ENCODE assay signal across 9 cellular contexts in genomic region chr11:65611028-65611757, GRCh38. TPM values are rescaled to one million over a fixed set of nuclear protein-coding genes. Genes with fewer than 3 reads are reported as not detected.
A peak's percentile ranks its signal among the peaks of the same experiment; 100 is the strongest.
DNase-seq lines count a peak whose midpoint lies in the region; TF ChIP-seq lines count a peak whose summit lies in the region.
"Had no signal": no experiment of that assay in that cellular context is flagged by ENCODE, and none has a peak within 500 bp of the region (broad histone marks: within the 10 kb centered on the region; RNA-seq: fewer than 3 reads in every experiment).

No MANE protein-coding gene starts in this region.

- peak overlapping the region in 4 of 8 donors; percentile 38 to 99 (median 66) for H3K4me3 Mint-ChIP-seq in CD4-positive, alpha-beta memory T cell
- H3K4me3 Mint-ChIP-seq in mesothelial cell of epicardium = no peak overlapping the region

- peaks cover 40% of the 10 kb centered on the region for H3K79me2 ChIP-seq in fibroblast of lung (ENCODE audit: control insufficient read depth, insufficient read depth, low read length)

- peak overlapping the region in 6 of 7 donors; percentile 61 to 97 (median 90) for H3K27ac Mint-ChIP-seq in CD4-positive, alpha-beta memory T cell
- H3K27ac Mint-ChIP-seq in mesothelial cell of epicardium = no peak overlapping the region

- H3K4me2 ChIP-seq in fibroblast of lung (ENCODE audit: extremely low read depth, insufficient read depth, low read length) = peak overlapping the region; percentile 59

- no peaks in the 10 kb centered on the region for H3K27me3 ChIP-seq in CD4-positive, alpha-beta memory T cell (ENCODE audit: insufficient read depth, low read length)
- H3K27me3 ChIP-seq in fibroblast of lung (ENCODE audit: control insufficient read depth, insufficient read depth, low read length) = no peaks in the 10 kb centered on the region
- no peaks in the 10 kb centered on the region for H3K27me3 ChIP-seq in SJCRH30
- H3K27me3 ChIP-seq: ovary had no signal

- no peaks in the 10 kb centered on the region for H3K9me3 ChIP-seq in CD4-positive, alpha-beta memory T cell (ENCODE audit: control insufficient read depth in 1 of 2, low read length in 2 of 2)
- H3K9me3 ChIP-seq in fibroblast of lung (ENCODE audit: control insufficient read depth, insufficient read depth, low read depth, low read length) (no peaks in the 10 kb centered on the region), SJCRH30 (replicated peaks) (no peaks in the 10 kb centered on the region)
- H3K9me3 ChIP-seq: ovary had no signal

- intact Hi-C loops in CD4-positive, alpha-beta memory T cell (cut with micrococcal nuclease) = no loop called here

- H3K4me1 Mint-ChIP-seq in CD4-positive, alpha-beta memory T cell = peaks cover 22 to 69% (median 42%) of the 10 kb centered on the region in 4 donors
- H3K4me1 Mint-ChIP-seq in mesothelial cell of epicardium = peaks cover 25% of the 10 kb centered on the region

- TF ChIP-seq CTCF in fibroblast of lung (conservative IDR thresholded peaks at IDR 0.05 in 1 of 2, IDR thresholded peaks at IDR 0.05 in 1 of 2; ENCODE audit: low read depth in 1 of 2, low read length in 2 of 2) = no peak
- no peak for TF ChIP-seq CTCF in mesothelial cell of epicardium (IDR thresholded peaks at IDR 0.05; ENCODE audit: unreplicated experiment)

- H3K4me3 ChIP-seq in CD4-positive, alpha-beta memory T cell (ENCODE audit: low read length in 2 of 2) = no peak overlapping the region
- peak overlapping the region in 2 of 4 experiments; percentile 23 to 90 for H3K4me3 ChIP-seq in fibroblast of lung (replicated peaks in 1 of 4; ENCODE audit: control extremely low read depth in 1 of 4, insufficient read depth in 1 of 4, low read depth in 3 of 4, low read length in 4 of 4)
- no peak overlapping the region for H3K4me3 ChIP-seq in SJCRH30
- H3K4me3 ChIP-seq: ovary had no signal

- H3K36me3 Mint-ChIP-seq in CD4-positive, alpha-beta memory T cell = peaks cover 16 to 58% of the 10 kb centered on the region in 2 donors
- H3K36me3 Mint-ChIP-seq in mesothelial cell of epicardium = peaks cover 8% of the 10 kb centered on the region

- H3K36me3 ChIP-seq in CD4-positive, alpha-beta memory T cell (ENCODE audit: insufficient read depth, low read length) = peaks cover 8% of the 10 kb centered on the region
- peaks cover 13% of the 10 kb centered on the region for H3K36me3 ChIP-seq in fibroblast of lung (ENCODE audit: control insufficient read depth, insufficient read depth, low read length)
- peaks cover 9% of the 10 kb centered on the region; the same call in 1 of the 2 replicates for H3K36me3 ChIP-seq in SJCRH30
- H3K36me3 ChIP-seq: ovary had no signal

- POLR2A ChIA-PET in CD4-positive, alpha-beta memory T cell (lab: Charles Lee; ENCODE audit: partially characterized antibody) = interaction anchor here (0.6 to 8.1 kb wide), 8 partner anchors 13 to 248 kb away, joined by 3 to 113 read pairs (median 3); partner anchors contain the start of genes CFL1, MUS81 and SIPA1

- H2AFZ ChIP-seq in fibroblast of lung (ENCODE audit: low read length) = no peak overlapping the region

- H3K27ac ChIP-seq in CD4-positive, alpha-beta memory T cell (ENCODE audit: low read depth, low read length) = peak overlapping the region; percentile 96
- H3K27ac ChIP-seq in fibroblast of lung (ENCODE audit: insufficient read depth, low read length) (no peak overlapping the region), SJCRH30 (no peak overlapping the region)

- CTCF ChIA-PET in CD4-positive, alpha-beta memory T cell (lab: Charles Lee; ENCODE audit: partially characterized antibody) = interaction anchor here (1.0 kb wide), 1 partner anchor 23 kb away, joined by 4 read pairs; no protein-coding TSS in a partner anchor

- DNase-seq in CD4-positive, alpha-beta memory T cell = no peak
- DNase-seq in SKM-1 treated with dmso at 0.1 percent for 144 hours (lab: John Stamatoyannopoulos, UW; ENCODE audit: unreplicated experiment) (peak; percentile 74), fibroblast of lung (ENCODE audit: low read depth in 2 of 2) (no peak), nucleus accumbens (lab: John Stamatoyannopoulos, UW) (peak in 53 of 56 donors; percentile 29 to 92 (median 80)), DMS53 (lab: John Stamatoyannopoulos, UW) (no peak), mesothelial cell of epicardium (ENCODE audit: low spot score in 2 of 2, unreplicated experiment in 2 of 2) (no peak), GM19240 (ENCODE audit: insufficient read length, low spot score) (no peak), SJCRH30 (no peak)

- peaks cover 41% of the 10 kb centered on the region for H3K4me1 ChIP-seq in CD4-positive, alpha-beta memory T cell (ENCODE audit: insufficient read depth, low read length)
- H3K4me1 ChIP-seq in fibroblast of lung (ENCODE audit: control insufficient read depth, extremely low read depth, insufficient read depth, low read length) = peaks cover 34% of the 10 kb centered on the region
- no peaks in the 10 kb centered on the region for H3K4me1 ChIP-seq in SJCRH30

- H4K20me1 ChIP-seq in fibroblast of lung (ENCODE audit: control insufficient read depth, extremely low read depth, insufficient read depth, low read length) = no peaks in the 10 kb centered on the region

- no peak overlapping the region for H3K9ac ChIP-seq in fibroblast of lung (ENCODE audit: insufficient read depth, low read length)

- no peaks in the 10 kb centered on the region for H3K27me3 Mint-ChIP-seq in CD4-positive, alpha-beta memory T cell
- H3K27me3 Mint-ChIP-seq in mesothelial cell of epicardium (ENCODE audit: low read depth) = no peaks in the 10 kb centered on the region

- H3K9me3 Mint-ChIP-seq in CD4-positive, alpha-beta memory T cell = no peaks in the 10 kb centered on the region
- no peaks in the 10 kb centered on the region for H3K9me3 Mint-ChIP-seq in mesothelial cell of epicardium

RNA-seq across cellular contexts. Expression of gene MAP3K11, which starts 2.8 kb away (rescaled TPM):
- 10 to 100 TPM; 92.0 to 93.6 TPM for total RNA-seq in CD4-positive, alpha-beta memory T cell
- 10 to 100 TPM in 1 of 2 donors, 1 to 10 TPM in 1; 6.3 to 24.1 TPM for polyA plus RNA-seq in CD4-positive, alpha-beta memory T cell
- total RNA-seq in fibroblast of lung = 16.7 and 19.3 TPM in 2 replicates
- 10.6 and 14.7 TPM in 2 replicates for polyA plus RNA-seq in fibroblast of lung
- 20.2 and 31.5 TPM in 2 replicates for polyA plus RNA-seq in fibroblast of lung (2012)
- polyA minus RNA-seq in fibroblast of lung (ENCODE audit: low replicate concordance) = 45.3 and 49.2 TPM in 2 replicates
- total RNA-seq in mesothelial cell of epicardium = 46.8 to 52.0 TPM (median 47.5 TPM) in 3 replicates
- 20.5 and 24.3 TPM in 2 replicates for total RNA-seq in SJCRH30 (2014; rRNA removed; shearing (Covaris generic))

RNA-seq across cellular contexts. Expression of gene PCNX3, which starts 4.4 kb away (rescaled TPM):
- 10 to 100 TPM; 63.3 to 66.3 TPM for total RNA-seq in CD4-positive, alpha-beta memory T cell
- 1 to 10 TPM in 1 of 2 donors, under 1 TPM in 1; 0.41 to 6.3 TPM for polyA plus RNA-seq in CD4-positive, alpha-beta memory T cell
- total RNA-seq in fibroblast of lung (11.0 and 14.7 TPM in 2 replicates), mesothelial cell of epicardium (59.0 to 61.8 TPM (median 61.3 TPM) in 3 replicates)
- 8.0 and 14.5 TPM in 2 replicates for polyA plus RNA-seq in fibroblast of lung
- polyA plus RNA-seq in fibroblast of lung (2012) = 16.1 and 25.3 TPM in 2 replicates
- polyA minus RNA-seq in fibroblast of lung (ENCODE audit: low replicate concordance) = 80.6 and 89.1 TPM in 2 replicates
- total RNA-seq in SJCRH30 (2014; rRNA removed; shearing (Covaris generic)) = 24.3 and 27.1 TPM in 2 replicates

RNA-seq across cellular contexts. Expression of gene KCNK7, which starts 15.6 kb away (rescaled TPM):
- total RNA-seq in CD4-positive, alpha-beta memory T cell = 1 to 10 TPM; 1.6 to 2.7 TPM
- 1 to 10 TPM in 1 of 2 donors, not detected in 1; 1.2 TPM for polyA plus RNA-seq in CD4-positive, alpha-beta memory T cell
- under 0.01 TPM in 1 of 2 replicates, not detected in the other for total RNA-seq in fibroblast of lung
- not detected in 2 replicates for polyA plus RNA-seq in fibroblast of lung
- polyA plus RNA-seq in fibroblast of lung (2012) = 0.10 TPM in 1 of 2 replicates, not detected in the other
- polyA minus RNA-seq in fibroblast of lung (ENCODE audit: low replicate concordance) = not detected in 2 replicates
- 0.95 to 2.4 TPM (median 1.7 TPM) in 3 replicates for total RNA-seq in mesothelial cell of epicardium
- total RNA-seq in SJCRH30 (2014; rRNA removed; shearing (Covaris generic)) = 0.28 TPM in 1 of 2 replicates, not detected in the other

RNA-seq across cellular contexts. Expression of gene SIPA1, which starts 26.7 kb away (rescaled TPM):
- total RNA-seq in CD4-positive, alpha-beta memory T cell = 100 to 1,000 TPM; 150 to 169 TPM
- 100 to 1,000 TPM in 1 of 2 donors, 10 to 100 TPM in 1; 50.1 to 204 TPM for polyA plus RNA-seq in CD4-positive, alpha-beta memory T cell
- total RNA-seq in fibroblast of lung (13.6 and 32.5 TPM in 2 replicates), mesothelial cell of epicardium (37.1 to 42.9 TPM (median 37.5 TPM) in 3 replicates)
- polyA plus RNA-seq in fibroblast of lung = 7.8 and 15.4 TPM in 2 replicates
- 26.1 and 51.6 TPM in 2 replicates for polyA plus RNA-seq in fibroblast of lung (2012)
- polyA minus RNA-seq in fibroblast of lung (ENCODE audit: low replicate concordance) = 62.6 and 96.0 TPM in 2 replicates
- total RNA-seq in SJCRH30 (2014; rRNA removed; shearing (Covaris generic)) = 2.8 and 2.9 TPM in 2 replicates

RNA-seq across cellular contexts. Expression of gene EHBP1L1, which starts 35.3 kb away (rescaled TPM):
- total RNA-seq in CD4-positive, alpha-beta memory T cell = 100 to 1,000 TPM; 151 to 154 TPM
- polyA plus RNA-seq in CD4-positive, alpha-beta memory T cell = 10 to 100 TPM in 1 of 2 donors, 1 to 10 TPM in 1; 8.9 to 25.2 TPM
- total RNA-seq in fibroblast of lung = 46.5 and 53.5 TPM in 2 replicates
- polyA plus RNA-seq in fibroblast of lung = 12.4 and 12.8 TPM in 2 replicates
- polyA plus RNA-seq in fibroblast of lung (2012) = 33.0 and 39.0 TPM in 2 replicates
- 23.5 and 35.6 TPM in 2 replicates for polyA minus RNA-seq in fibroblast of lung (ENCODE audit: low replicate concordance)
- total RNA-seq in mesothelial cell of epicardium = 30.4 to 35.2 TPM (median 33.8 TPM) in 3 replicates
- 16.8 and 18.5 TPM in 2 replicates for total RNA-seq in SJCRH30 (2014; rRNA removed; shearing (Covaris generic))

Comparison
In these comparisons a context has a peak if more than half of its experiments do, and no peak if none do; other contexts are left out.
1. DNase-seq: peak in SKM-1 treated with dmso at 0.1 percent for 144 hours (single experiment) and nucleus accumbens (53 of 56); none in CD4-positive, alpha-beta memory T cell (0 of 5), fibroblast of lung (0 of 2), DMS53 (single experiment), mesothelial cell of epicardium (0 of 2), GM19240 (single experiment) and SJCRH30 (0 of 2).